8 cellular contexts compared by ENCODE assay signal in genomic region chr20:33811763-33812672, GRCh38. TPM values are rescaled to one million over a fixed set of nuclear protein-coding genes. Genes with fewer than 3 reads are reported as not detected.
DNase-seq lines count a peak whose midpoint lies in the region; ATAC-seq and TF ChIP-seq lines count a peak whose summit lies in the region.

No MANE protein-coding gene starts in this region.

- H3K9me3 ChIP-seq in T-helper 17 cell (ENCODE audit: control insufficient read depth, low read length, poor library complexity, severe bottlenecking) = no peaks in the 10 kb centered on the region

- H3K27ac Mint-ChIP-seq in T-helper 17 cell = peak overlapping the region; percentile 96

- H3K27me3 ChIP-seq in HL-60 (ENCODE audit: insufficient read depth, poor library complexity, severe bottlenecking) = no peaks in the 10 kb centered on the region
- H3K27me3 ChIP-seq in layer of hippocampus (ENCODE audit: control insufficient read depth, insufficient read depth, low read length) = no peaks in the 10 kb centered on the region

- H3K4me3 Mint-ChIP-seq in T-helper 17 cell = peak overlapping the region; percentile 98

- peak overlapping the region; percentile 88 for H3K4me3 ChIP-seq in HL-60 (replicated peaks; ENCODE audit: insufficient read depth, low read length)

- H3K4me1 Mint-ChIP-seq in T-helper 17 cell = peaks cover 36% of the 10 kb centered on the region

- no peaks in the 10 kb centered on the region for H3K27me3 Mint-ChIP-seq in T-helper 17 cell

- TF ChIP-seq CTCF in HL-60 (IDR thresholded peaks at IDR 0.05; ENCODE audit: insufficient read depth, low read length) = no peak
- no peak for TF ChIP-seq CTCF in GM13976 (IDR thresholded peaks at IDR 0.05; ENCODE audit: borderline replicate concordance, control extremely low read depth, extremely low read depth, insufficient read depth, missing control alignments)

- peak; percentile 19 for ATAC-seq in GM18498 (IDR thresholded peaks at IDR 0.05; ENCODE audit: unreplicated experiment)
- ATAC-seq in T-helper 17 cell = no peak
- no peak for ATAC-seq in HG03571 (IDR thresholded peaks at IDR 0.05; ENCODE audit: unreplicated experiment)

- H3K36me3 Mint-ChIP-seq in T-helper 17 cell (ENCODE audit: low read depth) = peaks cover 7% of the 10 kb centered on the region

- in situ Hi-C loops in GM13976 (cut with MboI; ENCODE audit: low sequenced_read_pairs, unreplicated experiment) = no loop called here

- DNase-seq in HL-60 (ENCODE audit: low read depth in 1 of 2, low spot score in 1 of 2) = peak; percentile 82 to 86
- DNase-seq in T-helper 17 cell = peak in 1 of 3 donors; percentile 11
- DNase-seq in caudate nucleus (lab: John Stamatoyannopoulos, UW) = peak in 7 of 61 donors; percentile 3 to 45 (median 18)
- peak; percentile 19 for DNase-seq in stimulated activated CD4-positive, alpha-beta T cell treated with anti-CD3 and anti-CD28 coated beads, Interleukin-2, amount 100 ng/mL, for 4 hours (ENCODE audit: low read depth)
- no peak for DNase-seq in GM13976 (ENCODE audit: low spot score)

- H3K27ac ChIP-seq in HL-60 (replicated peaks) (peak overlapping the region; percentile 88), caudate nucleus (ENCODE audit: low read depth, low read length) (peak overlapping the region; percentile 56), layer of hippocampus (ENCODE audit: low read depth, low read length) (peak overlapping the region; percentile 72)

RNA-seq across cellular contexts. Expression of gene CHMP4B, which starts 0.9 kb away (rescaled TPM):
- total RNA-seq in T-helper 17 cell = 10 to 100 TPM; 48.6 to 50.6 TPM
